ENCODE assay signal across 7 cellular contexts in genomic region chr15:43271908-43272307, GRCh38. TPM values are rescaled to one million over a fixed set of nuclear protein-coding genes. Genes with fewer than 3 reads are reported as not detected.
"Had no signal": no experiment of that assay in that cellular context is flagged by ENCODE, and none has a peak within 500 bp of the region (broad histone marks: within the 10 kb centered on the region; RNA-seq: fewer than 3 reads in every experiment).

No MANE protein-coding gene starts in this region.

RNA-seq across cellular contexts. Expression of gene TGM5, which starts 5.2 kb away (rescaled TPM):
- total RNA-seq: GM23248, GM23338, H1, H4, H7, H9, HFFc6 had no signal
- polyA plus RNA-seq: GM23248, GM23338, H1 had no signal

RNA-seq across cellular contexts. Expression of gene TGM7, which starts 30.1 kb away (rescaled TPM):
- total RNA-seq: GM23248, GM23338, H1, H4, H7, H9, HFFc6 had no signal
- polyA plus RNA-seq: GM23248 had no signal

RNA-seq across cellular contexts. Expression of gene EPB42, which starts 51.1 kb away (rescaled TPM):
- total RNA-seq: GM23248, GM23338, H1, H4, H7, H9, HFFc6 had no signal
- polyA plus RNA-seq: GM23248, GM23338, H1 had no signal
